In genomic region chr18:55096261-55097026, GRCh38 we compare ENCODE assay signal across 7 cellular contexts.
DNase-seq lines count a peak whose midpoint lies in the region; ATAC-seq, FAIRE-seq and TF ChIP-seq lines count a peak whose summit lies in the region.

No MANE protein-coding gene starts in this region.

- H3K23ac ChIP-seq in trophoblast cell (ENCODE audit: low read length) = no peak overlapping the region

- H3K4ac ChIP-seq in trophoblast cell (ENCODE audit: low read depth, low read length) = no peak overlapping the region

- H3K27me3 ChIP-seq in trophoblast cell (ENCODE audit: insufficient read depth, low read length) = no peaks in the 10 kb centered on the region

- no peaks in the 10 kb centered on the region for H3K36me3 ChIP-seq in trophoblast cell (ENCODE audit: control insufficient read depth in 1 of 2, insufficient read depth in 2 of 2, low read length in 2 of 2)

- ATAC-seq in HG02885 (IDR thresholded peaks at IDR 0.05; ENCODE audit: poor library complexity, unreplicated experiment) = peak; percentile 71

- H3K79me1 ChIP-seq in trophoblast cell (ENCODE audit: low read length) = peaks cover 21% of the 10 kb centered on the region

- H3K4me1 ChIP-seq in trophoblast cell (ENCODE audit: control insufficient read depth in 1 of 2, insufficient read depth in 2 of 2, low read length in 2 of 2) = peaks cover 7 to 13% of the 10 kb centered on the region in 2 experiments

- H3K27ac ChIP-seq in trophoblast cell (ENCODE audit: low read depth, low read length) = peak overlapping the region; percentile 94

- peak overlapping the region; percentile 16 for H3K14ac ChIP-seq in trophoblast cell (ENCODE audit: low read length)

- no peak overlapping the region for H3K18ac ChIP-seq in trophoblast cell (ENCODE audit: low read length)

- H4K91ac ChIP-seq in trophoblast cell (ENCODE audit: low read depth, low read length) = peak overlapping the region; percentile 93

- H4K12ac ChIP-seq in trophoblast cell (ENCODE audit: low read depth, low read length) = no peak overlapping the region

- peak overlapping the region; percentile 97 for H2BK12ac ChIP-seq in trophoblast cell (ENCODE audit: low read length)

- in situ Hi-C loops in GM13976 (cut with MboI; ENCODE audit: low sequenced_read_pairs, unreplicated experiment) = no loop called here

- no CpG with 5 or more reads among the region's 11 CpGs for WGBS in trophoblast cell (ENCODE audit: extremely low coverage, insufficient coverage, insufficient read length)

- no peak overlapping the region for H2AFZ ChIP-seq in trophoblast cell (ENCODE audit: insufficient read depth, low read length, poor library complexity)

- H3K79me2 ChIP-seq in trophoblast cell (ENCODE audit: control insufficient read depth, insufficient read depth, low read length, poor library complexity) = no peaks in the 10 kb centered on the region

- TF ChIP-seq CTCF in GM13976 (IDR thresholded peaks at IDR 0.05; ENCODE audit: borderline replicate concordance, control extremely low read depth, extremely low read depth, insufficient read depth, missing control alignments) (peak; percentile 40), fibroblast of pulmonary artery (IDR thresholded peaks at IDR 0.05; ENCODE audit: low read length, missing control alignments) (peak; percentile 56)

- peak overlapping the region; percentile 95 for H2BK120ac ChIP-seq in trophoblast cell (ENCODE audit: insufficient read depth, low read length, poor library complexity)

- H2BK5ac ChIP-seq in trophoblast cell (ENCODE audit: low read depth, low read length, poor library complexity) = peak overlapping the region; percentile 94

- H3K9ac ChIP-seq in trophoblast cell (ENCODE audit: low read length) = no peak overlapping the region

- peak; percentile 15 for DNase-seq in GM13976 (ENCODE audit: low spot score)
- peak; percentile 54 for DNase-seq in RCC 7860 (ENCODE audit: low spot score)
- peak; percentile 80 for DNase-seq in fibroblast of pulmonary artery (ENCODE audit: low read depth)
- DNase-seq in trophoblast cell = peak in 1 of 2 donors; percentile 46
- DNase-seq in HK-2 (ENCODE audit: unreplicated experiment) = no peak
- no peak for DNase-seq in NCI-H774 (lab: John Stamatoyannopoulos, UW)

- no peak for FAIRE-seq in RCC 7860 (lab: Jason Lieb, UNC)

- H3K4me2 ChIP-seq in trophoblast cell (ENCODE audit: low read length) = no peak overlapping the region

- no peak overlapping the region for H3K4me3 ChIP-seq in fibroblast of pulmonary artery (replicated peaks; ENCODE audit: low read depth, low read length)
- H3K4me3 ChIP-seq in trophoblast cell (ENCODE audit: low read depth, low read length) = no peak overlapping the region

- H4K8ac ChIP-seq in trophoblast cell (ENCODE audit: low read depth, low read length) = peak overlapping the region; percentile 80

- H3K9me3 ChIP-seq in trophoblast cell (ENCODE audit: insufficient read depth, low read depth, low read length) = no peaks in the 10 kb centered on the region

- H2AK5ac ChIP-seq in trophoblast cell (ENCODE audit: low read length) = no peak overlapping the region

Comparison
In these comparisons a context has a peak if more than half of its experiments do, and no peak if none do; other contexts are left out.
1. DNase-seq: peak in GM13976 (single experiment), RCC 7860 (single experiment) and fibroblast of pulmonary artery (single experiment); none in HK-2 (single experiment) and NCI-H774 (single experiment).